ENCODE assay signal across 8 cellular contexts in the genomic region with DNA sequence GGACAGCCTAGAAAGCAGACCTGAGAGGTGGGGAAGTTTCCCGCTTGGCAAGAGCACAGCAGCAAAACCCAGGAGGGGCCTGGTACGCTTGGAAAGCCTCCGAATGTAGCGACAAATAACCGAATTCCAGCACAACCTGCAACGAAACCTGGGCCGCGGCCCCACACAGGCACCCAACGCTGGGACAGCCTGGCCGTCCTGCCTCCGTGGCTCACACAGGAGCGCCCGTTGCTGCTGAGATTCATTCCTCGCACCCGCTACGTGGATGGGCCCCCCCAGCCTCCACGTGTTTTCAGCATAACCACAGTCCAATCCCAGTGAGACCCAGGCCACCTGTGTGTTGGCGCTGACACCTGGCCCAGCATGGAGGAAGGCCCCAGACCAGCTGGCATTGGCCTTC.
"Had no signal": no experiment of that assay in that cellular context is flagged by ENCODE, and none has a peak within 500 bp of the region (broad histone marks: within the 10 kb centered on the region; RNA-seq: fewer than 3 reads in every experiment).

No MANE protein-coding gene starts in this region.

- H3K4me3 ChIP-seq: GM23338, HAP-1, K562 had no signal

- ATAC-seq: GM23338, HCT116, HepG2, K562 had no signal

- H3K36me3 ChIP-seq: HAP-1 had no signal

- H3K27ac Mint-ChIP-seq: GM23338, HFFc6 had no signal

- DNase-seq: H7, HFFc6, KG1 had no signal

- H3K9me3 ChIP-seq: HAP-1 had no signal

- H3K4me3 Mint-ChIP-seq: GM23338, HFFc6 had no signal

- H3K4me1 ChIP-seq: HAP-1 had no signal

- H3K4me2 ChIP-seq: GM23338 had no signal

- H2AFZ ChIP-seq: GM23338 had no signal

- FAIRE-seq: HepG2, K562 had no signal
